In the genomic region with DNA sequence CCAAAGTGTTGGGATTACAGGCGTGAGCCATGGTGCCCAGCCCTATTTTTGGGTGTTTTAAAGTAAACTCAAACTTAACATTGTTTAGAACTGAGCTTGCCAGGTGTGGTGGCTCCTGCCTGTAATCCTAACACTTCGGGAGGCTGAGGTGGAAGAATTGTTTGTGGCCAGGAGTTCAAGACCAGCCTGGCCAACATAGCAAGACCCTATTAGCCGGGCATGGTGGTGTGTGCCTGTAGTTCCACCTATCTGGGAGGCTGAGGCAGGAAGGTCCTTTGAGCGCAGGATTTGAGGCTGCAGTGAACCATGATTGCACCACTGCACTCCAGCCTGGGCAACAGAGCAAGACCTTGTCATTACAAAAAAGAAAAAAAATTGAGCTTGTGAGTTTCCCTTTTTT, we compare ENCODE assay signal across 30 cellular contexts. TPM values are rescaled to one million over a fixed set of nuclear protein-coding genes. Genes with fewer than 3 reads are reported as not detected.
DNase-seq lines count a peak whose midpoint lies in the region; ATAC-seq and TF ChIP-seq lines count a peak whose summit lies in the region.
"Had no signal": no experiment of that assay in that cellular context is flagged by ENCODE, and none has a peak within 500 bp of the region (broad histone marks: within the 10 kb centered on the region; RNA-seq: fewer than 3 reads in every experiment).

No MANE protein-coding gene starts in this region.

- H3K4me1 ChIP-seq in ACC112 (ENCODE audit: control insufficient read depth, insufficient read depth, low read length, unreplicated experiment) = peaks cover 31% of the 10 kb centered on the region
- H3K4me1 ChIP-seq in body of pancreas = peaks cover 8% of the 10 kb centered on the region
- peaks cover 44% of the 10 kb centered on the region for H3K4me1 ChIP-seq in osteoblast (ENCODE audit: insufficient read depth, low read length)
- H3K4me1 ChIP-seq: Peyer's patch had no signal

- H3K27me3 ChIP-seq in ACC112 (ENCODE audit: insufficient read depth, low read length) = no peaks in the 10 kb centered on the region
- no peaks in the 10 kb centered on the region for H3K27me3 ChIP-seq in body of pancreas
- H3K27me3 ChIP-seq in osteoblast (ENCODE audit: insufficient read depth, low read length) = no peaks in the 10 kb centered on the region
- H3K27me3 ChIP-seq: BLaER1 treated with 17β-estradiol and CSF1 and Interleukin-3, amounts not matched to agents 10 nM and 100 nM; MG63; Peyer's patch had no signal

- POLR2A ChIA-PET in RWPE1 (lab: Yijun Ruan, JAX; ENCODE audit: low non-redundant PET) = no interaction called here

- no peaks in the 10 kb centered on the region for H4K20me1 ChIP-seq in osteoblast (ENCODE audit: insufficient read depth, low read length)

- H3K4me3 ChIP-seq in ACC112 (ENCODE audit: low read depth, low read length) (no peak overlapping the region), body of pancreas (no peak overlapping the region), osteoblast (ENCODE audit: insufficient read depth, low read length) (no peak overlapping the region)
- H3K4me3 ChIP-seq: BLaER1 treated with 17β-estradiol and CSF1 and Interleukin-3, amounts not matched to agents 10 nM and 100 nM; MG63; Peyer's patch had no signal

- intact Hi-C loops in body of pancreas (cut with DNase I) = no loop called here
- intact Hi-C loops in cardiac septum (cut with DNase I) = no loop called here

- H3K27ac ChIP-seq in ACC112 (ENCODE audit: low read depth, low read length) (0 out of 2 replicates have a peak overlapping the region, but pooled peaks have one; percentile 22), RWPE1 (0 out of 2 replicates have a peak overlapping the region, but pooled peaks have one; percentile 10), body of pancreas (peak overlapping the region in 3 of 4 donors; percentile 21 to 55 (median 33)), osteoblast (ENCODE audit: low read depth, low read length) (peak overlapping the region; percentile 35)
- H3K27ac ChIP-seq: BLaER1 treated with 17β-estradiol and CSF1 and Interleukin-3, amounts not matched to agents 10 nM and 100 nM; HL-60; Peyer's patch had no signal

- TF ChIP-seq CTCF in RWPE1 (conservative IDR thresholded peaks at IDR 0.05; ENCODE audit: low read depth) (no peak), body of pancreas (IDR thresholded peaks at IDR 0.05) (no peak), osteoblast (IDR thresholded peaks at IDR 0.05; ENCODE audit: extremely low read depth, low read depth, low read length) (no peak)

- H3K9me3 ChIP-seq in body of pancreas (no peaks in the 10 kb centered on the region), osteoblast (ENCODE audit: low read depth, low read length) (no peaks in the 10 kb centered on the region)
- H3K9me3 ChIP-seq: BLaER1 treated with 17β-estradiol and CSF1 and Interleukin-3, amounts not matched to agents 10 nM and 100 nM; MG63; Peyer's patch; SK-N-SH had no signal

- no peaks in the 10 kb centered on the region for H3K79me2 ChIP-seq in ACC112 (ENCODE audit: control insufficient read depth, insufficient read depth, low read length, unreplicated experiment)
- no peaks in the 10 kb centered on the region for H3K79me2 ChIP-seq in osteoblast (ENCODE audit: insufficient read depth, low read length)

- ATAC-seq in body of pancreas = no peak
- ATAC-seq in GM18907 (IDR thresholded peaks at IDR 0.05; ENCODE audit: unreplicated experiment) = no peak
- no peak for ATAC-seq in HG03159 (IDR thresholded peaks at IDR 0.05; ENCODE audit: unreplicated experiment)

- no peak overlapping the region for H3K4me2 ChIP-seq in osteoblast (ENCODE audit: insufficient read depth, low read length)
- H3K4me2 ChIP-seq: BLaER1 treated with 17β-estradiol and CSF1 and Interleukin-3, amounts not matched to agents 10 nM and 100 nM had no signal

- no peak for TF ChIP-seq POLR2A in body of pancreas (IDR thresholded peaks at IDR 0.05)

- no peak overlapping the region for H2AFZ ChIP-seq in ACC112 (ENCODE audit: low read length, unreplicated experiment)
- no peak overlapping the region for H2AFZ ChIP-seq in osteoblast (ENCODE audit: low read length)

- 95 to 100% methylated on average over 3 to 4 of the region's 4 CpGs for WGBS in body of pancreas, 2 donors

- DNase-seq in RWPE1 (ENCODE audit: low spot score) (no peak), body of pancreas (no peak), osteoblast (ENCODE audit: insufficient read length, low spot score, missing footprints) (no peak), cardiac septum (ENCODE audit: low spot score) (no peak)
- DNase-seq in activated effector memory CD4-positive, alpha-beta T cell treated with anti-CD3 and anti-CD28 coated beads, Interleukin-2, amount 50 U/mL, for 16 hours = no peak
- DNase-seq: AML-193; CD4-positive, alpha-beta T cell; DMS53; GOT3; KG1; NCI-H1105 treated with DMSO at 0.1 percent for 48 hours; NCI-H146; NCI-H1930; NCI-H2107; NCI-H446 treated with DMSO at 0.1 percent for 48 hours; NCI-H526; NCI-H82; NK-92 treated with Interleukin-12 subunit alpha and Interleukin-12 subunit beta, amount 100 ng/mL, for 24 hours; Peyer's patch; SK-N-SH had no signal

- CTCF ChIA-PET in RWPE1 (lab: Yijun Ruan, JAX) = interaction anchor here (0.6 to 2.6 kb wide), 2 partner anchors 14 to 391 kb away, joined by 3 to 17 read pairs; no protein-coding TSS in a partner anchor

- H3K36me3 ChIP-seq in ACC112 (ENCODE audit: insufficient read depth, low read length) (peaks cover 38% of the 10 kb centered on the region), body of pancreas (replicated peaks in 1 of 2; ENCODE audit: insufficient read depth in 1 of 2, low read depth in 2 of 2) (peaks cover 19 to 39% of the 10 kb centered on the region in 2 donors), osteoblast (ENCODE audit: insufficient read depth, low read length) (peaks cover 56% of the 10 kb centered on the region)

RNA-seq across cellular contexts. Expression of a gene that starts 17.5 kb away (rescaled TPM):
- total RNA-seq in body of pancreas (not detected), osteoblast (not detected in 2 replicates), cardiac septum (not detected)
- total RNA-seq: A172; CD4-positive, alpha-beta T cell; Daoy; G401; HT-29 had no signal

RNA-seq across cellular contexts. Expression of a gene that starts 34.5 kb away (rescaled TPM):
- 100 to 1,000 TPM in 1 of 2 donors, 10 to 100 TPM in 1; 21.3 to 142 TPM for total RNA-seq in body of pancreas
- 34.8 and 36.9 TPM in 2 replicates for total RNA-seq in osteoblast
- total RNA-seq in cardiac septum = 28.4 TPM

RNA-seq across cellular contexts. Expression of a gene that starts 38.6 kb away (rescaled TPM):
- 10 to 100 TPM in 1 of 2 donors, 1 to 10 TPM in 1; 9.9 to 14.5 TPM for total RNA-seq in body of pancreas
- 23.9 and 30.9 TPM in 2 replicates for total RNA-seq in osteoblast
- total RNA-seq in cardiac septum = 26.3 TPM

RNA-seq across cellular contexts. Expression of a gene that starts 43.7 kb away (rescaled TPM):
- total RNA-seq in body of pancreas (1 to 10 TPM in 1 of 2 donors, not detected in 1; 5.6 TPM), osteoblast (not detected in 2 replicates), cardiac septum (2.3 TPM)
- total RNA-seq: A172, Daoy, G401, HT-29 had no signal

RNA-seq across cellular contexts. Expression of a gene that starts 48.0 kb away (rescaled TPM):
- total RNA-seq in body of pancreas (10 to 100 TPM; 23.1 to 24.4 TPM), osteoblast (17.7 and 20.6 TPM in 2 replicates), cardiac septum (11.4 TPM)
